Comparison of ENCODE assay signal across 8 cellular contexts in the genomic region with DNA sequence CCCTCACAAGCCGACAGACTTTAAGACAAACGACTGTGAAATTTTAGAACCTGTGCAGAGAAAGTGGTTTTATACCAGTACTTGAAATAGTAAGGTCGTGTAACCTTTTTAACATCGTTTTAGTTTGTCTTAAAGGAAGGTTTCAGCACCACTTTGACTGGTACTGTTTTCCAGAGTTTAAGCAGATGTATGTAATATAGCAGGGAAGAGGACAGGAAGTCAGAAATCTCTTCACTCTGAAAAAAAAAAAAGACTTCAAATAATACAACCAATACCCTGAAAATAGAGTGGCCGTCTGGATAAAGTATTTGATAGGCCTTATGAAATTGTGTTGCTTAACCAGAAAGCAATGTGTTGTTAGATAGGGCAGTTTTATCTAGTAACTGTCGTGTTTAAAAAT. TPM values are rescaled to one million over a fixed set of nuclear protein-coding genes. Genes with fewer than 3 reads are reported as not detected.
DNase-seq lines count a peak whose midpoint lies in the region; ATAC-seq and TF ChIP-seq lines count a peak whose summit lies in the region.

No MANE protein-coding gene starts in this region.

- 5 to 11% methylated on average over 6 of the region's 6 CpGs for WGBS in GM23248 (ENCODE audit: low coverage in 1 of 2, low lambda C conversion rate in 2 of 2, missing lambda C conversion rate in 2 of 2), 2 experiments
- WGBS in SK-N-SH (ENCODE audit: low lambda C conversion rate), result 12% methylated on average over 6 of the region's 6 CpGs

- DNase-seq in GM23248, result peak; percentile 52
- DNase-seq in SK-N-SH, result no peak
- peak; percentile 53 for DNase-seq in fibroblast of mammary gland (ENCODE audit: low read depth)
- DNase-seq in retinal pigment epithelial cell (ENCODE audit: low read depth), result no peak
- DNase-seq in left colon, result no peak
- no peak for DNase-seq in NCI-H446 (lab: John Stamatoyannopoulos, UW)

- H3K79me2 ChIP-seq in GM23248 (ENCODE audit: insufficient read depth), result peaks cover 59% of the 10 kb centered on the region
- H3K79me2 ChIP-seq in SK-N-SH (ENCODE audit: insufficient read depth), result peaks cover 66% of the 10 kb centered on the region

- H3K27me3 ChIP-seq in GM23248 (replicated peaks; ENCODE audit: insufficient read depth) (no peaks in the 10 kb centered on the region), SK-N-SH (ENCODE audit: insufficient read depth) (no peaks in the 10 kb centered on the region)

- H3K9me3 ChIP-seq in GM23248 (ENCODE audit: low read depth), result no peaks in the 10 kb centered on the region
- no peaks in the 10 kb centered on the region for H3K9me3 ChIP-seq in SK-N-SH

- H4K20me1 ChIP-seq in GM23248 (ENCODE audit: insufficient read depth) (no peaks in the 10 kb centered on the region), SK-N-SH (ENCODE audit: insufficient read depth) (peaks cover 21% of the 10 kb centered on the region)

- intact Hi-C loops in left colon (cut with DNase I, micrococcal nuclease), result no loop called here

- H3F3A ChIP-seq in GM23248 (ENCODE audit: insufficient read depth) (peaks cover 50% of the 10 kb centered on the region), SK-N-SH (replicated peaks; ENCODE audit: insufficient read depth) (peaks cover 32% of the 10 kb centered on the region)

- CTCF ChIA-PET in SK-N-SH (lab: Yijun Ruan, JAX), result interaction anchor here (0.8 to 2.4 kb wide), 11 partner anchors 13 to 324 kb away, joined by 3 to 12 read pairs (median 4); a partner anchor contains a TSS

- no peak for TF ChIP-seq CTCF in SK-N-SH (IDR thresholded peaks at IDR 0.05)
- no peak for TF ChIP-seq CTCF in fibroblast of mammary gland (conservative IDR thresholded peaks at IDR 0.05; ENCODE audit: control insufficient read depth, insufficient read depth, low read depth, low read length)
- no peak for TF ChIP-seq CTCF in retinal pigment epithelial cell (conservative IDR thresholded peaks at IDR 0.05; ENCODE audit: low read depth, low read length)

- peaks cover 40% of the 10 kb centered on the region for H3K4me1 ChIP-seq in GM23248 (ENCODE audit: insufficient read depth)
- peaks cover 11 to 12% of the 10 kb centered on the region in 2 experiments for H3K4me1 ChIP-seq in SK-N-SH (ENCODE audit: control insufficient read depth in 1 of 2, insufficient read depth in 2 of 2, low read depth in 1 of 2, low read length in 1 of 2)

- H3K27ac ChIP-seq in GM23248, result peak overlapping the region; percentile 90
- peak overlapping the region; percentile 54 to 92 for H3K27ac ChIP-seq in SK-N-SH (ENCODE audit: low read depth in 2 of 2, low read length in 1 of 2)

- POLR2A ChIA-PET in SK-N-SH (lab: Yijun Ruan, JAX), result interaction anchor here (0.8 kb wide), 1 partner anchor 99 kb away, joined by 4 read pairs; no protein-coding TSS in a partner anchor

- H3K4me2 ChIP-seq in GM23248 (ENCODE audit: unreplicated experiment) (peak overlapping the region; percentile 83), SK-N-SH (peak overlapping the region; percentile 63)

- ATAC-seq in left colon (no peak), HG02852 (IDR thresholded peaks at IDR 0.05; ENCODE audit: unreplicated experiment) (no peak), GM19467 (IDR thresholded peaks at IDR 0.05; ENCODE audit: unreplicated experiment) (no peak)

- TF ChIP-seq RAD21 in SK-N-SH (IDR thresholded peaks at IDR 0.05; ENCODE audit: low read length), result no peak

- peak overlapping the region; percentile 92 for H3K4me3 ChIP-seq in GM23248
- H3K4me3 ChIP-seq in SK-N-SH (ENCODE audit: low read depth in 2 of 2, low read length in 1 of 2), result peak overlapping the region; percentile 67 to 95
- peak overlapping the region; percentile 77 for H3K4me3 ChIP-seq in fibroblast of mammary gland (ENCODE audit: control insufficient read depth, low read depth, low read length)
- peak overlapping the region; percentile 83 for H3K4me3 ChIP-seq in retinal pigment epithelial cell (ENCODE audit: low read length)

- H3K9ac ChIP-seq in GM23248 (peak overlapping the region; percentile 89), SK-N-SH (peak overlapping the region; percentile 75)

- peak overlapping the region; percentile 54 for H2AFZ ChIP-seq in GM23248
- peak overlapping the region; percentile 7; the same call in 1 of the 2 replicates for H2AFZ ChIP-seq in SK-N-SH (ENCODE audit: low read depth)

- TF ChIP-seq EP300 in SK-N-SH (IDR thresholded peaks at IDR 0.05; ENCODE audit: borderline replicate concordance in 1 of 2, low read depth in 1 of 2, low read length in 1 of 2), result no peak

- no peaks in the 10 kb centered on the region for H3K9me2 ChIP-seq in GM23248 (ENCODE audit: insufficient read depth)
- H3K9me2 ChIP-seq in SK-N-SH, result no peaks in the 10 kb centered on the region

- H3K36me3 ChIP-seq in GM23248 (ENCODE audit: low read depth) (no peaks in the 10 kb centered on the region), SK-N-SH (replicated peaks in 1 of 2; ENCODE audit: control insufficient read depth in 1 of 2, insufficient read depth in 2 of 2, low read length in 1 of 2) (no peaks in the 10 kb centered on the region)

- in situ Hi-C loops in GM23248 (cut with MboI), result loop anchor here (10.0 kb wide), 1 partner anchor 313 kb away; no protein-coding TSS in a partner anchor

TF ChIP-seq in SK-N-SH, 30 proteins besides CTCF, POLR2A, EP300 and RAD21 (continues in another document):
- TF ChIP-seq FOXJ3 (CRISPR knock-in tag; IDR thresholded peaks at IDR 0.05), result no peak
- TF ChIP-seq, protein P1, sequence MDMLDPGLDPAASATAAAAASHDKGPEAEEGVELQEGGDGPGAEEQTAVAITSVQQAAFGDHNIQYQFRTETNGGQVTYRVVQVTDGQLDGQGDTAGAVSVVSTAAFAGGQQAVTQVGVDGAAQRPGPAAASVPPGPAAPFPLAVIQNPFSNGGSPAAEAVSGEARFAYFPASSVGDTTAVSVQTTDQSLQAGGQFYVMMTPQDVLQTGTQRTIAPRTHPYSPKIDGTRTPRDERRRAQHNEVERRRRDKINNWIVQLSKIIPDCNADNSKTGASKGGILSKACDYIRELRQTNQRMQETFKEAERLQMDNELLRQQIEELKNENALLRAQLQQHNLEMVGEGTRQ (IDR thresholded peaks at IDR 0.05; ENCODE audit: borderline replicate concordance, low read depth, low read length), result no peak
- TF ChIP-seq, protein P2, sequence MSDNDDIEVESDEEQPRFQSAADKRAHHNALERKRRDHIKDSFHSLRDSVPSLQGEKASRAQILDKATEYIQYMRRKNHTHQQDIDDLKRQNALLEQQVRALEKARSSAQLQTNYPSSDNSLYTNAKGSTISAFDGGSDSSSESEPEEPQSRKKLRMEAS (IDR thresholded peaks at IDR 0.05; ENCODE audit: low read depth), result no peak
- TF ChIP-seq GATA2 (CRISPR knock-in tag; IDR thresholded peaks at IDR 0.05), result no peak
- no peak for TF ChIP-seq JUND (IDR thresholded peaks at IDR 0.05)
- no peak for TF ChIP-seq GABPA (IDR thresholded peaks at IDR 0.05; ENCODE audit: low read depth)
- no peak for TF ChIP-seq MXI1 (IDR thresholded peaks at IDR 0.05; ENCODE audit: low read depth, low read length)
- no peak for TF ChIP-seq TCF12 (IDR thresholded peaks at IDR 0.05)
- no peak for TF ChIP-seq CHD2 (IDR thresholded peaks at IDR 0.05; ENCODE audit: low read length, partially characterized antibody)
- TF ChIP-seq, protein P3, sequence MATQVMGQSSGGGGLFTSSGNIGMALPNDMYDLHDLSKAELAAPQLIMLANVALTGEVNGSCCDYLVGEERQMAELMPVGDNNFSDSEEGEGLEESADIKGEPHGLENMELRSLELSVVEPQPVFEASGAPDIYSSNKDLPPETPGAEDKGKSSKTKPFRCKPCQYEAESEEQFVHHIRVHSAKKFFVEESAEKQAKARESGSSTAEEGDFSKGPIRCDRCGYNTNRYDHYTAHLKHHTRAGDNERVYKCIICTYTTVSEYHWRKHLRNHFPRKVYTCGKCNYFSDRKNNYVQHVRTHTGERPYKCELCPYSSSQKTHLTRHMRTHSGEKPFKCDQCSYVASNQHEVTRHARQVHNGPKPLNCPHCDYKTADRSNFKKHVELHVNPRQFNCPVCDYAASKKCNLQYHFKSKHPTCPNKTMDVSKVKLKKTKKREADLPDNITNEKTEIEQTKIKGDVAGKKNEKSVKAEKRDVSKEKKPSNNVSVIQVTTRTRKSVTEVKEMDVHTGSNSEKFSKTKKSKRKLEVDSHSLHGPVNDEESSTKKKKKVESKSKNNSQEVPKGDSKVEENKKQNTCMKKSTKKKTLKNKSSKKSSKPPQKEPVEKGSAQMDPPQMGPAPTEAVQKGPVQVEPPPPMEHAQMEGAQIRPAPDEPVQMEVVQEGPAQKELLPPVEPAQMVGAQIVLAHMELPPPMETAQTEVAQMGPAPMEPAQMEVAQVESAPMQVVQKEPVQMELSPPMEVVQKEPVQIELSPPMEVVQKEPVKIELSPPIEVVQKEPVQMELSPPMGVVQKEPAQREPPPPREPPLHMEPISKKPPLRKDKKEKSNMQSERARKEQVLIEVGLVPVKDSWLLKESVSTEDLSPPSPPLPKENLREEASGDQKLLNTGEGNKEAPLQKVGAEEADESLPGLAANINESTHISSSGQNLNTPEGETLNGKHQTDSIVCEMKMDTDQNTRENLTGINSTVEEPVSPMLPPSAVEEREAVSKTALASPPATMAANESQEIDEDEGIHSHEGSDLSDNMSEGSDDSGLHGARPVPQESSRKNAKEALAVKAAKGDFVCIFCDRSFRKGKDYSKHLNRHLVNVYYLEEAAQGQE (IDR thresholded peaks at IDR 0.05; ENCODE audit: low read depth, low read length), result no peak
- no peak for TF ChIP-seq TEAD4 (IDR thresholded peaks at IDR 0.05; ENCODE audit: borderline replicate concordance, insufficient read depth)
- TF ChIP-seq, protein P4, sequence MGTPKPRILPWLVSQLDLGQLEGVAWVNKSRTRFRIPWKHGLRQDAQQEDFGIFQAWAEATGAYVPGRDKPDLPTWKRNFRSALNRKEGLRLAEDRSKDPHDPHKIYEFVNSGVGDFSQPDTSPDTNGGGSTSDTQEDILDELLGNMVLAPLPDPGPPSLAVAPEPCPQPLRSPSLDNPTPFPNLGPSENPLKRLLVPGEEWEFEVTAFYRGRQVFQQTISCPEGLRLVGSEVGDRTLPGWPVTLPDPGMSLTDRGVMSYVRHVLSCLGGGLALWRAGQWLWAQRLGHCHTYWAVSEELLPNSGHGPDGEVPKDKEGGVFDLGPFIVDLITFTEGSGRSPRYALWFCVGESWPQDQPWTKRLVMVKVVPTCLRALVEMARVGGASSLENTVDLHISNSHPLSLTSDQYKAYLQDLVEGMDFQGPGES (IDR thresholded peaks at IDR 0.05; ENCODE audit: low read depth, low read length), result no peak
- no peak for TF ChIP-seq FOSL2 (IDR thresholded peaks at IDR 0.05; ENCODE audit: borderline replicate concordance, low read depth)
- TF ChIP-seq SIN3A (IDR thresholded peaks at IDR 0.05; ENCODE audit: borderline replicate concordance, low read depth, low read length), result no peak
- no peak for TF ChIP-seq TAF1 (IDR thresholded peaks at IDR 0.05; ENCODE audit: borderline replicate concordance, low read depth, low read length)
- TF ChIP-seq RCOR1 (IDR thresholded peaks at IDR 0.05; ENCODE audit: low read length), result no peak

RNA-seq across cellular contexts. Expression of a gene that starts 1.5 kb away (rescaled TPM):
- total RNA-seq in GM23248 (2014; rRNA removed; shearing (Covaris generic)), result 103 and 128 TPM in 2 replicates
- polyA plus RNA-seq in GM23248 (2016; fragmentation: Nextera tagmentation; extraction: Ambion mirVana) (78.3 and 116 TPM in 2 replicates), SK-N-SH (2012; rRNA removed) (77.7 and 86.8 TPM in 2 replicates)
- 88.6 and 91.1 TPM in 2 replicates for polyA plus RNA-seq in SK-N-SH (2012; cell fraction: cytosol; rRNA removed)
- 42.9 and 50.4 TPM in 2 replicates for polyA plus RNA-seq in SK-N-SH (2012; cell fraction: nucleus; rRNA removed)
- 100 to 1,000 TPM; 157 to 240 TPM for total RNA-seq in left colon

Comparison
In these comparisons a context has a peak if more than half of its experiments do, and no peak if none do; other contexts are left out.
1. DNase-seq: peak in GM23248 (single experiment) and fibroblast of mammary gland (single experiment); none in SK-N-SH (single experiment), retinal pigment epithelial cell (single experiment), left colon (0 of 2) and NCI-H446 (0 of 2).
2. Peak in every context shown above with its lines, with median percentiles within 50 percentile points of each other: H3K4me3 ChIP-seq.